8 cellular contexts compared by ENCODE assay signal in the genomic region with DNA sequence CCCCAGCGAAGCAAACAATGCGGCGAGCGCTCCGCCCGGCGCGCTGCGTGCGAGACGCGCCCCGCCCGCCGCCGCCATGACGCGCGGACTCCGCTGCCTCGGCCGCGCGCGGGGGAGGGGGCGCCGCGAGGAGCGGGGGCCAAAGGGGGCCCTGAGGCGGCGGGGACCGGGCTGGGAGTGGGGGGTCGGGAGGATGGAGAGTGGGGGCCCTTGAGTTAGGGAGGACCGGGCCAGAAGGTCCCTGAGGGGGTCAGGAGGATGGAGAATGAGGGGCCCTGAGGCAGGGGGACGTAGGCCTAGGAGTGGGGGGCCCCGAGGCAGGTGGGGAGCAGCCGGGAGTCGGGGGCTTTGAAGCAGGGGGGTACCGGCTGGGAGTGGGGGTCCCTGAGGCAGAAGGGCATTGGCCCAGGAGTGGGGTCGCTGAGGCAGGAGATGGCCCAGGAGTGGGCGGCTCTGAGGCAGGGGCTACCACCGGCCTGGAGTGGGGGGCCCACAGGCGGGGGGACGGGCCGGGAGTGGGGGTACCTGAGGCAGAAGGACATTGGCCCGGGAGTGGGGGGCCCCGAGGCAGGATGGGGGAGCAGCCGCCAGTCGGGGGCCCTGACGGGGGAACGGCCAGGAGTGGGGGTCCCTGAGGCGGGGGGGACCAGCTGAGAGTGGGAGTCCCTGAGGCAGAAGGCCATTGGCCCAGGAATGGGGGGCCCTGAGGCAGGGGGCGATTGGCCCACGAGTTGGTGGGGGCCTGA. TPM values are rescaled to one million over a fixed set of nuclear protein-coding genes. Genes with fewer than 3 reads are reported as not detected.
DNase-seq lines count a peak whose midpoint lies in the region; ATAC-seq and TF ChIP-seq lines count a peak whose summit lies in the region.

A gene (minus strand): TSS at position 21 of the 746 bp plus-strand sequence. CDS start 3,556 bp downstream, outside the sequence.

- no peaks in the 10 kb centered on the region for H3K9me3 Mint-ChIP-seq in CD8-positive, alpha-beta memory T cell
- peaks cover 7% of the 10 kb centered on the region for H3K9me3 Mint-ChIP-seq in neural crest cell

- TF ChIP-seq POLR2A in Peyer's patch (IDR thresholded peaks at IDR 0.05) (peak in 1 of 2 donors; percentile 41), gastroesophageal sphincter (IDR thresholded peaks at IDR 0.05) (peak in 1 of 2 donors; percentile 16), transverse colon (IDR thresholded peaks at IDR 0.05) (no peak)

- intact Hi-C loops in transverse colon (cut with DNase I; ENCODE audit: low total_unique reads) = no loop called here

- peak within 1 kb of the TSS; percentile 85 to 98 (median 96) for H3K27ac Mint-ChIP-seq in CD8-positive, alpha-beta memory T cell
- peak within 1 kb of the TSS; percentile 62 for H3K27ac Mint-ChIP-seq in neural crest cell (ENCODE audit: unreplicated experiment)

- H3K27ac ChIP-seq in CD8-positive, alpha-beta memory T cell (ENCODE audit: low read depth, low read length) = peak within 1 kb of the TSS; percentile 78
- H3K27ac ChIP-seq in HEK293 (ENCODE audit: extremely low read depth, low read depth, low read length) (peak within 1 kb of the TSS; percentile 89), Peyer's patch (peak within 1 kb of the TSS; percentile 86 to 94 (median 90)), gastroesophageal sphincter (peak within 1 kb of the TSS; percentile 84 to 95 (median 89)), transverse colon (peak within 1 kb of the TSS; percentile 83 to 98 (median 92))

- WGBS in gastroesophageal sphincter (ENCODE audit: low coverage in 1 of 2), 2 donors = 80% methylated on average over 1 of the region's 54 CpGs; no CpG with 5 or more reads in 1 of the 2 donors
- 5% methylated on average over 35 of the region's 54 CpGs; no CpG with 5 or more reads in 1 of the 2 donors for WGBS in transverse colon (ENCODE audit: low coverage in 1 of 2), 2 donors

- H3K27me3 Mint-ChIP-seq in CD8-positive, alpha-beta memory T cell = peaks cover 0 to 4% of the 10 kb centered on the region in 2 donors
- H3K27me3 Mint-ChIP-seq in neural crest cell (ENCODE audit: low read depth) = peaks cover 22% of the 10 kb centered on the region

- ATAC-seq in gastroesophageal sphincter = peak; percentile 82
- no peak for ATAC-seq in GM21447 (IDR thresholded peaks at IDR 0.05; ENCODE audit: unreplicated experiment)

- no peak for TF ChIP-seq CTCF in HEK293 (tag by site-specific recombination; IDR thresholded peaks at IDR 0.05)
- TF ChIP-seq CTCF in Peyer's patch (IDR thresholded peaks at IDR 0.05) = no peak
- TF ChIP-seq CTCF in gastroesophageal sphincter (IDR thresholded peaks at IDR 0.05) = no peak
- TF ChIP-seq CTCF in neural crest cell (conservative IDR thresholded peaks at IDR 0.05) = no peak
- no peak for TF ChIP-seq CTCF in transverse colon (IDR thresholded peaks at IDR 0.05)

- H3K4me3 ChIP-seq in CD8-positive, alpha-beta memory T cell (ENCODE audit: low read length) = peak within 1 kb of the TSS; percentile 84
- H3K4me3 ChIP-seq in HEK293 (ENCODE audit: low read depth, low read length) (peak within 1 kb of the TSS; percentile 69), Peyer's patch (peak within 1 kb of the TSS; percentile 72 to 94 (median 90)), gastroesophageal sphincter (peak within 1 kb of the TSS; percentile 53 to 86), transverse colon (peak within 1 kb of the TSS; percentile 53 to 100 (median 86))

- CTCF ChIA-PET in CD8-positive, alpha-beta memory T cell (lab: Charles Lee) = interaction anchor here (1.2 kb wide), 1 partner anchor 203 kb away, joined by 3 read pairs; no protein-coding TSS in a partner anchor
- CTCF ChIA-PET in HEK293 (lab: Yijun Ruan, JAX) = no interaction called here

- peaks cover 5% of the 10 kb centered on the region for H3K36me3 ChIP-seq in CD8-positive, alpha-beta memory T cell (ENCODE audit: insufficient read depth, low read length)
- H3K36me3 ChIP-seq in HEK293 (ENCODE audit: control insufficient read depth in 2 of 2, insufficient read depth in 1 of 2, low read length in 2 of 2) = peaks cover 4 to 32% of the 10 kb centered on the region in 2 experiments; a peak in 2 of 3 replicates
- peaks cover 0 to 11% (median 0%) of the 10 kb centered on the region in 3 donors for H3K36me3 ChIP-seq in Peyer's patch
- H3K36me3 ChIP-seq in gastroesophageal sphincter = peaks cover 0 to 21% of the 10 kb centered on the region in 2 donors
- peaks cover 0 to 9% (median 2%) of the 10 kb centered on the region in 4 donors for H3K36me3 ChIP-seq in transverse colon

- in situ Hi-C loops in transverse colon (cut with MboI; ENCODE audit: low pct_ligation_motif_present in 1 of 4, low pct_unique_long_range_greater_than_20kb in 1 of 4, low sequenced_read_pairs in 3 of 4) = no loop called here

- peak; percentile 23 to 65 (median 55) for DNase-seq in CD8-positive, alpha-beta memory T cell
- DNase-seq in Peyer's patch (peak; percentile 56 to 83 (median 77)), neural crest cell (ENCODE audit: low read depth, low spot score) (no peak), transverse colon (peak; percentile 71)
- DNase-seq in activated naive CD4-positive, alpha-beta T cell treated with Interleukin-2 at 50 U/mL for 16 hours = peak; percentile 65

- H3K4me3 Mint-ChIP-seq in CD8-positive, alpha-beta memory T cell = peak within 1 kb of the TSS; percentile 91 to 98 (median 93)
- H3K4me3 Mint-ChIP-seq in neural crest cell = peak within 1 kb of the TSS; percentile 91

- POLR2A ChIA-PET in CD8-positive, alpha-beta memory T cell (lab: Charles Lee) = no interaction called here
- POLR2A ChIA-PET in HEK293 (lab: Yijun Ruan, JAX) = interaction anchor here (0.5 kb wide), 1 partner anchor 43 kb away, joined by 3 read pairs; no protein-coding TSS in a partner anchor

- TF ChIP-seq EP300 in gastroesophageal sphincter (IDR thresholded peaks at IDR 0.05) = no peak
- no peak for TF ChIP-seq EP300 in transverse colon (IDR thresholded peaks at IDR 0.05; ENCODE audit: low read depth)

- peaks cover 32 to 48% (median 39%) of the 10 kb centered on the region in 3 donors for H3K4me1 Mint-ChIP-seq in CD8-positive, alpha-beta memory T cell
- H3K4me1 Mint-ChIP-seq in neural crest cell = peaks cover 29% of the 10 kb centered on the region

- peaks cover 4 to 35% (median 9%) of the 10 kb centered on the region in 3 donors for H3K36me3 Mint-ChIP-seq in CD8-positive, alpha-beta memory T cell
- H3K36me3 Mint-ChIP-seq in neural crest cell (ENCODE audit: low read depth) = peaks cover 14% of the 10 kb centered on the region

- peaks cover 28% of the 10 kb centered on the region for H3K4me1 ChIP-seq in CD8-positive, alpha-beta memory T cell (ENCODE audit: insufficient read depth, low read length)
- H3K4me1 ChIP-seq in HEK293 (ENCODE audit: control insufficient read depth, insufficient read depth, low read length) (peaks cover 4% of the 10 kb centered on the region), Peyer's patch (peaks cover 0 to 29% (median 18%) of the 10 kb centered on the region in 4 donors), gastroesophageal sphincter (peaks cover 0 to 44% (median 30%) of the 10 kb centered on the region in 3 donors), transverse colon (peaks cover 18 to 33% (median 23%) of the 10 kb centered on the region in 4 donors)

- no peaks in the 10 kb centered on the region for H3K27me3 ChIP-seq in CD8-positive, alpha-beta memory T cell (ENCODE audit: insufficient read depth, low read length, poor library complexity, severe bottlenecking)
- H3K27me3 ChIP-seq in Peyer's patch (no peaks in the 10 kb centered on the region), gastroesophageal sphincter (no peaks in the 10 kb centered on the region), transverse colon (no peaks in the 10 kb centered on the region)

- H3K9me3 ChIP-seq in CD8-positive, alpha-beta memory T cell (ENCODE audit: low read length) = no peaks in the 10 kb centered on the region
- no peaks in the 10 kb centered on the region for H3K9me3 ChIP-seq in HEK293 (ENCODE audit: control insufficient read depth, insufficient read depth, low read depth, low read length)
- no peaks in the 10 kb centered on the region for H3K9me3 ChIP-seq in Peyer's patch
- H3K9me3 ChIP-seq in gastroesophageal sphincter = peaks cover 0 to 18% (median 0%) of the 10 kb centered on the region in 3 donors
- no peaks in the 10 kb centered on the region for H3K9me3 ChIP-seq in transverse colon

TF ChIP-seq in HEK293, 187 proteins besides CTCF, POLR2A, EP300 and RAD21 (continues in another document):
- TF ChIP-seq ZNF596 (tag by site-specific recombination; IDR thresholded peaks at IDR 0.05) (no peak), ZNF707 (tag by site-specific recombination; IDR thresholded peaks at IDR 0.05) (peak; percentile 74), ZNF335 (tag by site-specific recombination; conservative IDR thresholded peaks at IDR 0.05) (0 out of 2 replicates have a peak, but pooled peaks have one; percentile 31), ZNF677 (tag by site-specific recombination; IDR thresholded peaks at IDR 0.05) (no peak)
- TF ChIP-seq, protein P1, sequence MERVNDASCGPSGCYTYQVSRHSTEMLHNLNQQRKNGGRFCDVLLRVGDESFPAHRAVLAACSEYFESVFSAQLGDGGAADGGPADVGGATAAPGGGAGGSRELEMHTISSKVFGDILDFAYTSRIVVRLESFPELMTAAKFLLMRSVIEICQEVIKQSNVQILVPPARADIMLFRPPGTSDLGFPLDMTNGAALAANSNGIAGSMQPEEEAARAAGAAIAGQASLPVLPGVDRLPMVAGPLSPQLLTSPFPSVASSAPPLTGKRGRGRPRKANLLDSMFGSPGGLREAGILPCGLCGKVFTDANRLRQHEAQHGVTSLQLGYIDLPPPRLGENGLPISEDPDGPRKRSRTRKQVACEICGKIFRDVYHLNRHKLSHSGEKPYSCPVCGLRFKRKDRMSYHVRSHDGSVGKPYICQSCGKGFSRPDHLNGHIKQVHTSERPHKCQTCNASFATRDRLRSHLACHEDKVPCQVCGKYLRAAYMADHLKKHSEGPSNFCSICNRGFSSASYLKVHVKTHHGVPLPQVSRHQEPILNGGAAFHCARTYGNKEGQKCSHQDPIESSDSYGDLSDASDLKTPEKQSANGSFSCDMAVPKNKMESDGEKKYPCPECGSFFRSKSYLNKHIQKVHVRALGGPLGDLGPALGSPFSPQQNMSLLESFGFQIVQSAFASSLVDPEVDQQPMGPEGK (tag by site-specific recombination; IDR thresholded peaks at IDR 0.05) = peak; percentile 87

RNA-seq across cellular contexts. Expression of the gene that starts here (rescaled TPM):
- 10 to 100 TPM; 32.9 to 35.1 TPM for total RNA-seq in CD8-positive, alpha-beta memory T cell
- 4.9 TPM for polyA plus RNA-seq in CD8-positive, alpha-beta memory T cell
- total RNA-seq in Peyer's patch (100 to 1,000 TPM in 1 of 4 donors, 10 to 100 TPM in 3; 54.1 to 126 (median 78.5) TPM), gastroesophageal sphincter (10 to 100 TPM; 36.0 to 66.0 (median 45.5) TPM), neural crest cell (55.5 and 59.1 TPM in 2 replicates), transverse colon (10 to 100 TPM; 43.4 to 70.5 (median 50.3) TPM)
